In genomic region chr9:133513214-133514088, GRCh38 we compare ENCODE assay signal across 1 cellular context.
TF ChIP-seq lines count a peak whose summit lies in the region.

No MANE protein-coding gene starts in this region.

TF ChIP-seq in SK-N-SH, 30 proteins besides CTCF, POLR2A, EP300 and RAD21 (continued from another document):
- TF ChIP-seq TAF1 (IDR thresholded peaks at IDR 0.05; ENCODE audit: borderline replicate concordance, low read depth, low read length) (no peak), CHD2 (IDR thresholded peaks at IDR 0.05; ENCODE audit: low read length, partially characterized antibody) (peak; percentile 32), RCOR1 (IDR thresholded peaks at IDR 0.05; ENCODE audit: low read length) (0 out of 2 replicates have a peak, but pooled peaks have one; percentile 32), ZBTB33 (IDR thresholded peaks at IDR 0.05; ENCODE audit: borderline replicate concordance, low read depth) (no peak), JUND (IDR thresholded peaks at IDR 0.05) (no peak), REST (IDR thresholded peaks at IDR 0.05; ENCODE audit: low read depth, low read length) (no peak), FOXJ3 (CRISPR knock-in tag; IDR thresholded peaks at IDR 0.05) (peak; percentile 53), FOSL2 (IDR thresholded peaks at IDR 0.05; ENCODE audit: borderline replicate concordance, low read depth) (no peak), SMC3 (IDR thresholded peaks at IDR 0.05; ENCODE audit: low read depth, low read length) (no peak), GATA2 (CRISPR knock-in tag; IDR thresholded peaks at IDR 0.05) (peak; percentile 54)
